In genomic region chr6:108566406-108566805, GRCh38 we compare ENCODE assay signal across 12 cellular contexts. TPM values are rescaled to one million over a fixed set of nuclear protein-coding genes. Genes with fewer than 3 reads are reported as not detected.
DNase-seq lines count a peak whose midpoint lies in the region; FAIRE-seq and TF ChIP-seq lines count a peak whose summit lies in the region.
"Had no signal": no experiment of that assay in that cellular context is flagged by ENCODE, and none has a peak within 500 bp of the region (broad histone marks: within the 10 kb centered on the region; RNA-seq: fewer than 3 reads in every experiment).

No MANE protein-coding gene starts in this region.

- H3F3A ChIP-seq in MM.1S (ENCODE audit: insufficient read depth, low read length) = peaks cover 89% of the 10 kb centered on the region

- peak overlapping the region; percentile 100 for H3K9ac ChIP-seq in MM.1S (ENCODE audit: low read length)

- no peaks in the 10 kb centered on the region for H3K27me3 ChIP-seq in ACC112 (ENCODE audit: insufficient read depth, low read length)
- H3K27me3 ChIP-seq in MM.1S (replicated peaks; ENCODE audit: insufficient read depth, low read length) = no peaks in the 10 kb centered on the region
- no peaks in the 10 kb centered on the region for H3K27me3 ChIP-seq in neutrophil
- H3K27me3 ChIP-seq in small intestine (ENCODE audit: control insufficient read depth in 2 of 2, insufficient read depth in 2 of 2, low read length in 2 of 2) = no peaks in the 10 kb centered on the region

- intact Hi-C loops in dendritic cell treated with granulocyte-macrophage colony-stimulating factor and Interleukin-4, amounts not matched to agents 40 ng/mL and 50 ng/mL, for 4 days (cut with micrococcal nuclease) = loop anchor here (5.0 kb wide), 1 partner anchor 36 kb away; no protein-coding TSS in a partner anchor

- H3K36me3 Mint-ChIP-seq in dendritic cell treated with granulocyte-macrophage colony-stimulating factor and Interleukin-4, amounts not matched to agents 40 ng/mL and 50 ng/mL, for 4 days (ENCODE audit: low read depth) = peaks cover 54% of the 10 kb centered on the region

- H3K4me3 Mint-ChIP-seq in dendritic cell treated with granulocyte-macrophage colony-stimulating factor and Interleukin-4, amounts not matched to agents 40 ng/mL and 50 ng/mL, for 4 days = no peak overlapping the region

- peak overlapping the region; percentile 99; the same call in 1 of the 2 replicates for H3K4me3 ChIP-seq in ACC112 (ENCODE audit: low read depth, low read length)
- peak overlapping the region; percentile 99 for H3K4me3 ChIP-seq in MM.1S (ENCODE audit: low read length)
- peak overlapping the region; percentile 35 to 91 for H3K4me3 ChIP-seq in neutrophil (ENCODE audit: low read depth in 1 of 2, low read length in 1 of 2)
- H3K4me3 ChIP-seq in small intestine (ENCODE audit: low read depth in 1 of 2, low read length in 2 of 2) = no peak overlapping the region

- peaks cover 34% of the 10 kb centered on the region for H3K4me1 ChIP-seq in ACC112 (ENCODE audit: control insufficient read depth, insufficient read depth, low read length, unreplicated experiment)
- H3K4me1 ChIP-seq in MM.1S (ENCODE audit: low read length) = peaks cover 35% of the 10 kb centered on the region
- H3K4me1 ChIP-seq in neutrophil (ENCODE audit: control insufficient read depth in 1 of 2, insufficient read depth in 1 of 2, low read depth in 1 of 2, low read length in 1 of 2) = peaks cover 80% of the 10 kb centered on the region in 2 experiments
- peaks cover 5 to 28% of the 10 kb centered on the region in 2 donors for H3K4me1 ChIP-seq in small intestine (ENCODE audit: control insufficient read depth in 2 of 2, insufficient read depth in 1 of 2, low read depth in 1 of 2, low read length in 1 of 2)

- H2AFZ ChIP-seq in ACC112 (ENCODE audit: low read length, unreplicated experiment) (no peak overlapping the region), MM.1S (ENCODE audit: low read length) (no peak overlapping the region)

- TF ChIP-seq CTCF in MM.1S (IDR thresholded peaks at IDR 0.05; ENCODE audit: low read length) (no peak), neutrophil (IDR thresholded peaks at IDR 0.05) (no peak)

- peak overlapping the region; percentile 84 for H3K4me2 ChIP-seq in MM.1S (ENCODE audit: low read depth, low read length)

- H3K27ac Mint-ChIP-seq in dendritic cell treated with granulocyte-macrophage colony-stimulating factor and Interleukin-4, amounts not matched to agents 40 ng/mL and 50 ng/mL, for 4 days = peak overlapping the region; percentile 78

- no peaks in the 10 kb centered on the region for H3K9me3 ChIP-seq in MM.1S (replicated peaks; ENCODE audit: insufficient read depth, low read length)
- H3K9me3 ChIP-seq in neutrophil = no peaks in the 10 kb centered on the region
- H3K9me3 ChIP-seq in small intestine (ENCODE audit: control insufficient read depth, low read depth) = no peaks in the 10 kb centered on the region

- no peaks in the 10 kb centered on the region for H3K9me3 Mint-ChIP-seq in dendritic cell treated with granulocyte-macrophage colony-stimulating factor and Interleukin-4, amounts not matched to agents 40 ng/mL and 50 ng/mL, for 4 days

- DNase-seq in MM.1S = no peak
- DNase-seq in NCI-H748 treated with DMSO at 0.1 percent for 48 hours (lab: John Stamatoyannopoulos, UW) = no peak
- no peak for DNase-seq in NOMO-1 treated with DMSO at 0.1 percent for 48 hours (lab: John Stamatoyannopoulos, UW; ENCODE audit: unreplicated experiment)
- no peak for DNase-seq in small intestine
- no peak for DNase-seq in SIG-M5 treated with dmso at 0.1 percent for 504 hours (lab: John Stamatoyannopoulos, UW; ENCODE audit: unreplicated experiment)
- DNase-seq: effector memory CD4-positive, alpha-beta T cell; NK-92 treated with Interleukin-12 subunit alpha and Interleukin-12 subunit beta, amount 100 ng/mL, for 24 hours; stimulated activated naive CD4-positive, alpha-beta T cell had no signal

- H3K36me3 ChIP-seq in ACC112 (ENCODE audit: insufficient read depth, low read length) (peaks cover 23% of the 10 kb centered on the region), MM.1S (replicated peaks; ENCODE audit: insufficient read depth, low read length) (peaks cover 46% of the 10 kb centered on the region), neutrophil (peaks cover 24% of the 10 kb centered on the region), small intestine (ENCODE audit: control insufficient read depth in 2 of 2, insufficient read depth in 2 of 2, low read length in 2 of 2) (peaks cover 0 to 18% of the 10 kb centered on the region in 2 donors)

- H3K27ac ChIP-seq in ACC112 (ENCODE audit: low read depth, low read length) (peak overlapping the region; percentile 91), MM.1S (ENCODE audit: low read length) (peak overlapping the region; percentile 96), neutrophil (peak overlapping the region; percentile 99), small intestine (ENCODE audit: low read depth in 1 of 2, low read length in 1 of 2) (peak overlapping the region in 1 of 2 donors; percentile 79)
- H3K27ac ChIP-seq: C4-2B had no signal

- H3K27me3 Mint-ChIP-seq in dendritic cell treated with granulocyte-macrophage colony-stimulating factor and Interleukin-4, amounts not matched to agents 40 ng/mL and 50 ng/mL, for 4 days = peaks cover 5% of the 10 kb centered on the region

- H3K4me1 Mint-ChIP-seq in dendritic cell treated with granulocyte-macrophage colony-stimulating factor and Interleukin-4, amounts not matched to agents 40 ng/mL and 50 ng/mL, for 4 days (ENCODE audit: low read depth) = peaks cover 87% of the 10 kb centered on the region

- H3K9me2 ChIP-seq in MM.1S (replicated peaks; ENCODE audit: insufficient read depth, low read length) = no peaks in the 10 kb centered on the region

- no peak for FAIRE-seq in small intestine (lab: Jason Lieb, UNC)

- H3K79me2 ChIP-seq in ACC112 (ENCODE audit: control insufficient read depth, insufficient read depth, low read length, unreplicated experiment) = peaks cover 89% of the 10 kb centered on the region
- peaks cover 100% of the 10 kb centered on the region for H3K79me2 ChIP-seq in MM.1S (ENCODE audit: low read length)

- peaks cover 51% of the 10 kb centered on the region for H4K20me1 ChIP-seq in MM.1S (ENCODE audit: insufficient read depth, low read length)

RNA-seq across cellular contexts. Expression of gene FOXO3, which starts 5.7 kb away (rescaled TPM):
- polyA plus RNA-seq in small intestine = 10 to 100 TPM in 2 of 3 donors, 1 to 10 TPM in 1; 8.7 to 16.8 (median 11.9) TPM

Comparison
In these comparisons a context has a peak if more than half of its experiments do, and no peak if none do; other contexts are left out.
1. H3K4me3 ChIP-seq: peak in ACC112 (single experiment), MM.1S (single experiment) and neutrophil (2 of 2); none in small intestine (0 of 2).